ENCODE assay signal across 8 cellular contexts in the genomic region with DNA sequence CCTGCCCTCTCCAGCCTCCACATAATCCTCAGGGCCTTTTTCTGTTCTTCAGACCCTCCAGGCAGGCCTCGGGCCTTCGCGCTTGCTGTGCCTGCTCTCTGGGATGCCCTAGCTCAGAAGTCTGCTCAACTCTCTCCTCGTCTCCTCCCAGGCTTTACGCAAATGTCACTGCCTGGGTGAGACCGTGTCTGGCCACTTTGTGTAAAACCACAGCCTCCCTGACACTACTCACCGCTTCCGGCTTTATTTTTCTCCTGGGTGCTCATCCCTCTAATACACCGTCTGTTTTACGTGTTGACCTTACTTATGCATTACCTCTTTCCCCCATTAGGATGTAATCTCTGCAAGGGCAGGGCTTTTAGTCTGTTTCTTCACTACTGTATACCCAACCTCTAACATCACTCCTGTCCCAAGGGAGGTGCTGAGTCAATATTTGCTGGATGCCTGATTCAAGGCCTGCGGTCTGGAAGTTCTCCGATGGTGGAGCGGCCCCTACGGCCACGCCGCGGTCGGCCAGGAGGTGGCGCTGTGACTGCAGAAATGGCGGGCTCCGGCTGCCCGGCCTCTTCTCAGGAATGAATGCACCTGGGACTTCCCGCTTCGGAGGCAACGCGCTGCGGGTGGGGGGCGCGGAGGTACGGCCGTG. TPM values are rescaled to one million over a fixed set of nuclear protein-coding genes. Genes with fewer than 3 reads are reported as not detected.
A peak's percentile ranks its signal among the peaks of the same experiment; 100 is the strongest.
DNase-seq lines count a peak whose midpoint lies in the region; ATAC-seq, FAIRE-seq and TF ChIP-seq lines count a peak whose summit lies in the region.

No MANE protein-coding gene starts in this region.

- 12 to 36% (median 18%) methylated on average over 17 to 31 of the region's 31 CpGs for WGBS in stomach, 5 donors

- H3K4me3 Mint-ChIP-seq in activated T-helper 17 cell treated with anti-CD3 and anti-CD28 coated beads, Interleukin-2, amount 50 U/mL, for 72 hours = no peak overlapping the region
- H3K4me3 Mint-ChIP-seq in neural crest cell = no peak overlapping the region

- H3K4me3 ChIP-seq in fibroblast of the aortic adventitia (ENCODE audit: low read depth, low read length) (no peak overlapping the region), stomach (no peak overlapping the region)

- no peak overlapping the region for H3K27ac Mint-ChIP-seq in activated T-helper 17 cell treated with anti-CD3 and anti-CD28 coated beads, Interleukin-2, amount 50 U/mL, for 72 hours
- H3K27ac Mint-ChIP-seq in neural crest cell (ENCODE audit: unreplicated experiment) = no peak overlapping the region

- H3K36me3 ChIP-seq in stomach = no peaks in the 10 kb centered on the region

- H3K27me3 Mint-ChIP-seq in activated T-helper 17 cell treated with anti-CD3 and anti-CD28 coated beads, Interleukin-2, amount 50 U/mL, for 72 hours = peaks cover 25% of the 10 kb centered on the region
- H3K27me3 Mint-ChIP-seq in neural crest cell (ENCODE audit: low read depth) = peaks cover 8% of the 10 kb centered on the region

- DNase-seq in Kasumi-1 (lab: John Stamatoyannopoulos, UW) (peak; percentile 39 to 58), RCC 7860 (ENCODE audit: low spot score) (peak; percentile 94), fibroblast of the aortic adventitia (ENCODE audit: low read depth) (peak; percentile 100), neural crest cell (ENCODE audit: low read depth, low spot score) (peak; percentile 97), stomach (peak; percentile 91)

- H3K27me3 ChIP-seq in stomach = peaks cover 0 to 16% (median 0%) of the 10 kb centered on the region in 3 donors

- no peak overlapping the region for H3K27ac ChIP-seq in 22Rv1
- no peak overlapping the region for H3K27ac ChIP-seq in stomach

- peak; percentile 67 for ATAC-seq in GM18498 (IDR thresholded peaks at IDR 0.05; ENCODE audit: unreplicated experiment)
- peak; percentile 83 for ATAC-seq in activated T-helper 17 cell treated with anti-CD3 and anti-CD28 coated beads, Interleukin-2, amount 50 U/mL, for 72 hours (replicated peaks)

- H3K36me3 Mint-ChIP-seq in activated T-helper 17 cell treated with anti-CD3 and anti-CD28 coated beads, Interleukin-2, amount 50 U/mL, for 72 hours (ENCODE audit: low read depth) = no peaks in the 10 kb centered on the region
- H3K36me3 Mint-ChIP-seq in neural crest cell (ENCODE audit: low read depth) = no peaks in the 10 kb centered on the region

- H3K9me3 ChIP-seq in stomach = no peaks in the 10 kb centered on the region

- FAIRE-seq in RCC 7860 (lab: Jason Lieb, UNC) = peak; percentile 86

- no peak for TF ChIP-seq POLR2A in stomach (IDR thresholded peaks at IDR 0.05)

- intact Hi-C loops in stomach (cut with DNase I; ENCODE audit: low total_unique reads) = loop anchor here (10.0 kb wide), 1 partner anchor 624 kb away; no protein-coding TSS in a partner anchor

- H3K4me1 ChIP-seq in stomach = peaks cover 0 to 15% (median 13%) of the 10 kb centered on the region in 4 donors

- TF ChIP-seq CTCF in 22Rv1 (IDR thresholded peaks at IDR 0.05) = peak; percentile 93
- peak; percentile 89 for TF ChIP-seq CTCF in fibroblast of the aortic adventitia (IDR thresholded peaks at IDR 0.05; ENCODE audit: insufficient read depth, low read length)
- peak; percentile 99 for TF ChIP-seq CTCF in neural crest cell (conservative IDR thresholded peaks at IDR 0.05)
- TF ChIP-seq CTCF in stomach (IDR thresholded peaks at IDR 0.05) = peak in 6 of 7 experiments; percentile 29 to 97 (median 96)

- no peaks in the 10 kb centered on the region for H3K9me3 Mint-ChIP-seq in activated T-helper 17 cell treated with anti-CD3 and anti-CD28 coated beads, Interleukin-2, amount 50 U/mL, for 72 hours
- H3K9me3 Mint-ChIP-seq in neural crest cell = no peaks in the 10 kb centered on the region

- H3K4me1 Mint-ChIP-seq in activated T-helper 17 cell treated with anti-CD3 and anti-CD28 coated beads, Interleukin-2, amount 50 U/mL, for 72 hours = peaks cover 4% of the 10 kb centered on the region
- peaks cover 18% of the 10 kb centered on the region for H3K4me1 Mint-ChIP-seq in neural crest cell

- TF ChIP-seq EP300 in stomach (IDR thresholded peaks at IDR 0.05) = no peak

RNA-seq across cellular contexts. Expression of a gene that starts 58.2 kb away (rescaled TPM):
- 1 to 10 TPM; 1.1 to 4.7 TPM for total RNA-seq in activated T-helper 17 cell treated with anti-CD3 and anti-CD28 coated beads, Interleukin-2, amount 50 U/mL, for 72 hours
- total RNA-seq in fibroblast of the aortic adventitia (ENCODE audit: low replicate concordance) = 96.6 and 164 TPM in 2 replicates
- 75.4 and 90.3 TPM in 2 replicates for total RNA-seq in neural crest cell
- total RNA-seq in stomach = 10 to 100 TPM in 2 of 5 donors, 1 to 10 TPM in 3; 1.2 to 12.5 (median 8.1) TPM
- polyA plus RNA-seq in stomach = 10 to 100 TPM in 1 of 3 donors, 1 to 10 TPM in 2; 4.9 to 13.7 (median 7.6) TPM

Comparison
In these comparisons a context has a peak if more than half of its experiments do, and no peak if none do; other contexts are left out.
1. DNase-seq: peak in every context shown above with its lines; median percentile 100 in fibroblast of the aortic adventitia; 97 in neural crest cell; 94 in RCC 7860; 91 in stomach; 48 in Kasumi-1.